In genomic region chr17:74605361-74605760, GRCh38 we compare ENCODE assay signal across 14 cellular contexts. TPM values are rescaled to one million over a fixed set of nuclear protein-coding genes. Genes with fewer than 3 reads are reported as not detected.
A peak's percentile ranks its signal among the peaks of the same experiment; 100 is the strongest.
DNase-seq lines count a peak whose midpoint lies in the region; ATAC-seq, FAIRE-seq and TF ChIP-seq lines count a peak whose summit lies in the region.
"Had no signal": no experiment of that assay in that cellular context is flagged by ENCODE, and none has a peak within 500 bp of the region (broad histone marks: within the 10 kb centered on the region; RNA-seq: fewer than 3 reads in every experiment).

No MANE protein-coding gene starts in this region.

- H3K36me3 ChIP-seq in GM23248 (ENCODE audit: low read depth) = no peaks in the 10 kb centered on the region
- no peaks in the 10 kb centered on the region for H3K36me3 ChIP-seq in astrocyte (ENCODE audit: insufficient read depth, low read length)
- H3K36me3 ChIP-seq in heart right ventricle = no peaks in the 10 kb centered on the region
- no peaks in the 10 kb centered on the region for H3K36me3 ChIP-seq in stomach smooth muscle (ENCODE audit: control insufficient read depth in 2 of 2, insufficient read depth in 2 of 2, low read length in 2 of 2)
- H3K36me3 ChIP-seq: ascending aorta, tibial nerve had no signal

- 2% methylated on average over 10 of the region's 10 CpGs for WGBS in GM23248 (ENCODE audit: low coverage in 1 of 2, low lambda C conversion rate in 2 of 2, missing lambda C conversion rate in 2 of 2), 2 experiments
- 42 to 48% methylated on average over 10 of the region's 10 CpGs for WGBS in heart right ventricle, 2 donors

- 0 out of 2 replicates have a peak, but pooled peaks cover 8% of the 10 kb centered on the region for H3K27me3 ChIP-seq in GM23248 (replicated peaks; ENCODE audit: insufficient read depth)
- H3K27me3 ChIP-seq in astrocyte (ENCODE audit: insufficient read depth, low read length) = peaks cover 13% of the 10 kb centered on the region
- peaks cover 0 to 32% (median 19%) of the 10 kb centered on the region in 7 donors for H3K27me3 ChIP-seq in heart right ventricle
- H3K27me3 ChIP-seq in stomach smooth muscle (ENCODE audit: control insufficient read depth in 1 of 2, insufficient read depth in 2 of 2, low read length in 2 of 2) = peaks cover 0 to 2% of the 10 kb centered on the region in 2 donors
- H3K27me3 ChIP-seq: ascending aorta had no signal

- H3K4me2 ChIP-seq in GM23248 (ENCODE audit: unreplicated experiment) = no peak overlapping the region
- no peak overlapping the region for H3K4me2 ChIP-seq in astrocyte (ENCODE audit: low read length)

- H3K9me3 ChIP-seq in GM23248 (ENCODE audit: low read depth) (no peaks in the 10 kb centered on the region), astrocyte (ENCODE audit: insufficient read depth, low read depth, low read length) (no peaks in the 10 kb centered on the region), heart right ventricle (no peaks in the 10 kb centered on the region), stomach smooth muscle (ENCODE audit: control insufficient read depth in 2 of 2, low read length in 2 of 2) (no peaks in the 10 kb centered on the region)
- H3K9me3 ChIP-seq: ascending aorta had no signal

- H3K79me2 ChIP-seq in GM23248 (ENCODE audit: insufficient read depth) = no peaks in the 10 kb centered on the region
- H3K79me2 ChIP-seq in astrocyte (ENCODE audit: insufficient read depth, low read length) = no peaks in the 10 kb centered on the region

- peak overlapping the region; percentile 30 for H3K27ac Mint-ChIP-seq in astrocyte (ENCODE audit: unreplicated experiment)

- H3K4me3 ChIP-seq in GM23248 (no peak overlapping the region), astrocyte (ENCODE audit: insufficient read depth, low read depth, low read length) (no peak overlapping the region), heart right ventricle (no peak overlapping the region), stomach smooth muscle (ENCODE audit: low read length in 2 of 2) (peak overlapping the region in 1 of 2 donors; percentile 22)
- H3K4me3 ChIP-seq: ascending aorta, tibial nerve had no signal

- H3K27me3 Mint-ChIP-seq in astrocyte (ENCODE audit: low read depth, unreplicated experiment) = peaks cover 54% of the 10 kb centered on the region

- H3K9ac ChIP-seq in GM23248 = no peak overlapping the region
- no peak overlapping the region for H3K9ac ChIP-seq in astrocyte (ENCODE audit: low read length)
- no peak overlapping the region for H3K9ac ChIP-seq in stomach smooth muscle (ENCODE audit: low read length in 2 of 2)

- H3K4me3 Mint-ChIP-seq in astrocyte (ENCODE audit: unreplicated experiment) = peak overlapping the region; percentile 41

- H3K4me1 ChIP-seq in GM23248 (ENCODE audit: insufficient read depth) (peaks cover 4% of the 10 kb centered on the region), astrocyte (ENCODE audit: insufficient read depth, low read length) (no peaks in the 10 kb centered on the region), heart right ventricle (peaks cover 0 to 51% (median 3%) of the 10 kb centered on the region in 9 donors), stomach smooth muscle (ENCODE audit: control insufficient read depth, insufficient read depth, low read length) (peaks cover 16% of the 10 kb centered on the region)
- H3K4me1 ChIP-seq: ascending aorta had no signal

- H3K27ac ChIP-seq in GM23248 = no peak overlapping the region
- no peak overlapping the region for H3K27ac ChIP-seq in astrocyte (ENCODE audit: low read depth, low read length)
- H3K27ac ChIP-seq in heart right ventricle = peak overlapping the region in 1 of 10 donors; percentile 22
- H3K27ac ChIP-seq in stomach smooth muscle (ENCODE audit: low read length) = peak overlapping the region; percentile 66
- H3K27ac ChIP-seq: ascending aorta, tibial nerve had no signal

- no peaks in the 10 kb centered on the region for H3K36me3 Mint-ChIP-seq in astrocyte (ENCODE audit: low read depth, unreplicated experiment)

- in situ Hi-C loops in GM23248 (cut with MboI) = no loop called here

- intact Hi-C loops in heart right ventricle (cut with DNase I) = loop anchor here in 1 of 10 donors (10.0 kb wide), 1 partner anchor 231 kb away; no protein-coding TSS in a partner anchor

- DNase-seq in GM23248 = peak; percentile 96
- DNase-seq in astrocyte (ENCODE audit: low read depth) = peak; percentile 70
- peak; percentile 30 to 59 for DNase-seq in heart right ventricle
- DNase-seq in NCI-H524 treated with DMSO at 0.1 percent for 48 hours (lab: John Stamatoyannopoulos, UW) = no peak
- DNase-seq in stimulated activated CD4-positive, alpha-beta T cell treated with anti-CD3 and anti-CD28 coated beads, Interleukin-2, amount 100 ng/mL, for 48 hours = no peak
- no peak for DNase-seq in DMS153 treated with DMSO at 0.1 percent for 48 hours (lab: John Stamatoyannopoulos, UW; ENCODE audit: unreplicated experiment)
- DNase-seq: activated CD4-positive, alpha-beta T cell treated with anti-CD3 and anti-CD28 coated beads for 1 hour had no signal

- H4K20me1 ChIP-seq in GM23248 (ENCODE audit: insufficient read depth) = no peaks in the 10 kb centered on the region
- no peaks in the 10 kb centered on the region for H4K20me1 ChIP-seq in astrocyte (ENCODE audit: insufficient read depth, low read length)

- H2AFZ ChIP-seq in GM23248 (peak overlapping the region; percentile 66), astrocyte (ENCODE audit: low read depth, low read length) (no peak overlapping the region)

- no peaks in the 10 kb centered on the region for H3F3A ChIP-seq in GM23248 (ENCODE audit: insufficient read depth)

- H3K4me1 Mint-ChIP-seq in astrocyte (ENCODE audit: low read depth, unreplicated experiment) = peaks cover 15% of the 10 kb centered on the region

- TF ChIP-seq CTCF in astrocyte (IDR thresholded peaks at IDR 0.05; ENCODE audit: insufficient read depth, low read depth, low read length) (no peak), heart right ventricle (IDR thresholded peaks at IDR 0.05) (no peak)

- ATAC-seq in heart right ventricle = peak in 7 of 8 donors; percentile 46 to 89 (median 70)
- no peak for ATAC-seq in HG02840 (IDR thresholded peaks at IDR 0.05; ENCODE audit: low FRiP score, unreplicated experiment)
- ATAC-seq: HepG2 had no signal

- peaks cover 7% of the 10 kb centered on the region for H3K9me3 Mint-ChIP-seq in astrocyte (ENCODE audit: unreplicated experiment)

- no peaks in the 10 kb centered on the region for H3K9me2 ChIP-seq in GM23248 (ENCODE audit: insufficient read depth)

- no peak for FAIRE-seq in astrocyte (lab: Jason Lieb, UNC)
- FAIRE-seq: H1, HepG2, islet of Langerhans had no signal

RNA-seq across cellular contexts. Expression of gene CD300LD, which starts 13.3 kb away (rescaled TPM):
- not detected in 2 replicates for total RNA-seq in GM23248 (2014; rRNA removed; shearing (Covaris generic))
- polyA plus RNA-seq in GM23248 (2016; fragmentation: Nextera tagmentation; extraction: Ambion mirVana) (not detected in 2 replicates), heart right ventricle (not detected)
- total RNA-seq in astrocyte (not detected in 2 replicates), heart right ventricle (not detected)
- total RNA-seq: ascending aorta, H1, HepG2, tibial nerve had no signal
- polyA plus RNA-seq: H1, HepG2 had no signal

RNA-seq across cellular contexts. Expression of gene CD300E, which starts 18.2 kb away (rescaled TPM):
- not detected in 2 replicates for total RNA-seq in GM23248 (2014; rRNA removed; shearing (Covaris generic))
- polyA plus RNA-seq in GM23248 (2016; fragmentation: Nextera tagmentation; extraction: Ambion mirVana) = not detected in 2 replicates
- not detected in 2 replicates for total RNA-seq in astrocyte
- total RNA-seq in heart right ventricle = 1 to 10 TPM in 1 of 10 donors, under 1 TPM in 9; 0.20 to 4.9 (median 0.35) TPM
- under 1 TPM; 0.07 to 0.91 TPM for polyA plus RNA-seq in heart right ventricle
- total RNA-seq: H1, HepG2 had no signal
- polyA plus RNA-seq: H1, HepG2 had no signal

RNA-seq across cellular contexts. Expression of gene CD300H, which starts 38.1 kb away (rescaled TPM):
- not detected in 2 replicates for total RNA-seq in GM23248 (2014; rRNA removed; shearing (Covaris generic))
- polyA plus RNA-seq in GM23248 (2016; fragmentation: Nextera tagmentation; extraction: Ambion mirVana) (not detected in 2 replicates), heart right ventricle (not detected)
- total RNA-seq in astrocyte (not detected in 2 replicates), heart right ventricle (under 1 TPM in 2 of 10 donors, not detected in 8; 0.49 to 0.97 TPM)
- total RNA-seq: ascending aorta, H1, HepG2, tibial nerve had no signal
- polyA plus RNA-seq: H1, HepG2 had no signal

RNA-seq across cellular contexts. Expression of gene CD300C, which starts 59.4 kb away (rescaled TPM):
- 0.76 and 1.0 TPM in 2 replicates for total RNA-seq in GM23248 (2014; rRNA removed; shearing (Covaris generic))
- polyA plus RNA-seq in GM23248 (2016; fragmentation: Nextera tagmentation; extraction: Ambion mirVana) (1.4 TPM in 2 replicates), heart right ventricle (under 1 TPM; 0.22 to 0.65 TPM)
- total RNA-seq in astrocyte (0.27 TPM in 1 of 2 replicates, not detected in the other), heart right ventricle (1 to 10 TPM in 1 of 10 donors, under 1 TPM in 9; 0.21 to 3.2 (median 0.55) TPM)
- total RNA-seq: ascending aorta, H1, HepG2 had no signal
- polyA plus RNA-seq: H1, HepG2 had no signal

Comparison
In these comparisons a context has a peak if more than half of its experiments do, and no peak if none do; other contexts are left out.
1. DNase-seq: peak in GM23248 (single experiment), astrocyte (single experiment) and heart right ventricle (2 of 2); none in NCI-H524 treated with DMSO at 0.1 percent for 48 hours (single experiment), stimulated activated CD4-positive, alpha-beta T cell treated with anti-CD3 and anti-CD28 coated beads, Interleukin-2, amount 100 ng/mL, for 48 hours (0 of 2) and DMS153 treated with DMSO at 0.1 percent for 48 hours (single experiment).